22 cellular contexts compared by ENCODE assay signal in genomic region chr10:16686081-16686902, GRCh38.
DNase-seq lines count a peak whose midpoint lies in the region; ATAC-seq and TF ChIP-seq lines count a peak whose summit lies in the region.
"Had no signal": no experiment of that assay in that cellular context is flagged by ENCODE, and none has a peak within 500 bp of the region (broad histone marks: within the 10 kb centered on the region; RNA-seq: fewer than 3 reads in every experiment).

No MANE protein-coding gene starts in this region.

- peak; percentile 31 for DNase-seq in DMS153 (lab: John Stamatoyannopoulos, UW)
- DNase-seq in DMS153 treated with DMSO at 0.1 percent for 48 hours (lab: John Stamatoyannopoulos, UW; ENCODE audit: unreplicated experiment): peak; percentile 29
- peak; percentile 68 for DNase-seq in NCI-H2029 treated with DMSO at 0.1 percent for 48 hours (lab: John Stamatoyannopoulos, UW)
- peak; percentile 5 for DNase-seq in NCI-H774 (lab: John Stamatoyannopoulos, UW)
- no peak for DNase-seq in head of caudate nucleus
- DNase-seq in ovary: no peak
- DNase-seq in effector CD8-positive, alpha-beta T cell (lab: John Stamatoyannopoulos, UW): no peak
- DNase-seq: ACHN; CD4-positive, alpha-beta T cell; COR-L47; DND-41; H9; KBM-7; NCI-H1105 treated with DMSO at 0.1 percent for 48 hours; NCI-H226; NCI-H526 treated with DMSO at 0.1 percent for 48 hours; OCI-M1; T-helper 9 cell had no signal

- no peak for TF ChIP-seq CTCF in ovary (IDR thresholded peaks at IDR 0.05)

- H3K4me1 ChIP-seq in ovary (ENCODE audit: insufficient read depth): no peaks in the 10 kb centered on the region
- H3K4me1 ChIP-seq: BLaER1 had no signal

- no peaks in the 10 kb centered on the region for H3K27me3 ChIP-seq in ovary
- H3K27me3 ChIP-seq: BLaER1 had no signal

- TF ChIP-seq POLR2A in ovary (IDR thresholded peaks at IDR 0.05): no peak

- no peak for ATAC-seq in GM21526 (IDR thresholded peaks at IDR 0.05; ENCODE audit: low FRiP score, unreplicated experiment)
- ATAC-seq: GM12878, Right ventricle myocardium inferior had no signal

- no peak overlapping the region for H3K4me3 ChIP-seq in ovary
- H3K4me3 ChIP-seq: BLaER1, GM12878 had no signal

- intact Hi-C loops in head of caudate nucleus (cut with DNase I) (no loop called here), ovary (cut with DNase I) (no loop called here)

- no peaks in the 10 kb centered on the region for H3K9me3 ChIP-seq in ovary
- H3K9me3 ChIP-seq: BLaER1 had no signal

- H3K27ac ChIP-seq in ovary: no peak overlapping the region
- H3K27ac ChIP-seq: BLaER1 had no signal

- TF ChIP-seq EP300 in ovary (IDR thresholded peaks at IDR 0.05): no peak

- WGBS in ovary, 3 donors: 53 to 69% (median 64%) methylated on average over 2 of the region's 2 CpGs

- H3K36me3 ChIP-seq in ovary: no peaks in the 10 kb centered on the region

Comparison
In these comparisons a context has a peak if more than half of its experiments do, and no peak if none do; other contexts are left out.
1. DNase-seq: peak in DMS153 (single experiment), DMS153 treated with DMSO at 0.1 percent for 48 hours (single experiment), NCI-H2029 treated with DMSO at 0.1 percent for 48 hours (single experiment) and NCI-H774 (single experiment); none in head of caudate nucleus (0 of 42), ovary (0 of 5) and effector CD8-positive, alpha-beta T cell (single experiment).